23 cellular contexts compared by ENCODE assay signal in genomic region chr13:73317140-73317539, GRCh38.
"Had no signal": no experiment of that assay in that cellular context is flagged by ENCODE, and none has a peak within 500 bp of the region (broad histone marks: within the 10 kb centered on the region; RNA-seq: fewer than 3 reads in every experiment).

No MANE protein-coding gene starts in this region.

- H3K4me3 ChIP-seq: K562, MG63 had no signal

- H3K4me1 Mint-ChIP-seq: IgD-negative memory B cell had no signal

- FAIRE-seq: HTR-8/SVneo, K562 had no signal

- H3K27ac Mint-ChIP-seq: IgD-negative memory B cell had no signal

- H3K27ac ChIP-seq: HL-60, RWPE1 had no signal

- H3K9ac ChIP-seq: SK-N-SH had no signal

- H3K9me3 ChIP-seq: MG63, SK-N-SH had no signal

- H3K4me3 Mint-ChIP-seq: IgD-negative memory B cell had no signal

- H3K36me3 ChIP-seq: MG63 had no signal

- H3K4me2 ChIP-seq: SK-N-SH had no signal

- H3K27me3 ChIP-seq: MG63 had no signal

- DNase-seq: MG63, NCI-H1092, NCI-H1105 treated with DMSO at 0.1 percent for 48 hours, NCI-H1417 treated with DMSO at 0.1 percent for 48 hours, NCI-H146, NCI-H1694 treated with DMSO at 0.1 percent for 48 hours, NCI-H1930, NCI-H2081, NCI-H2107, NCI-H2171 treated with DMSO at 0.1 percent for 48 hours, NCI-H345, NCI-H446 treated with DMSO at 0.1 percent for 48 hours, NCI-H510A treated with DMSO at 0.1 percent for 48 hours, NCI-H526, NCI-H748 treated with DMSO at 0.1 percent for 48 hours, SHP77, SK-N-SH, SW 1271 had no signal

- H3K36me3 Mint-ChIP-seq: IgD-negative memory B cell had no signal
